Comparison of ENCODE assay signal across 2 cellular contexts in genomic region chr6:157386454-157386853, GRCh38.
TF ChIP-seq lines count a peak whose summit lies in the region.

No MANE protein-coding gene starts in this region.

TF ChIP-seq in K562, 482 proteins besides CTCF, POLR2A, EP300 and RAD21 (continued from another document):
- TF ChIP-seq PKNOX1 (IDR thresholded peaks at IDR 0.05) (peak; percentile 43; the same call in 1 of the 2 replicates), ZNF644 (tag; IDR thresholded peaks at IDR 0.05; ENCODE audit: low read depth) (no peak), KLF13 (tag; IDR thresholded peaks at IDR 0.05; ENCODE audit: borderline replicate concordance, low read depth) (no peak), ATF3 (IDR thresholded peaks at IDR 0.05) (peak; percentile 61), ATF3 (CRISPR knock-in tag; conservative IDR thresholded peaks at IDR 0.05) (no peak), KAT7 (CRISPR knock-in tag; IDR thresholded peaks at IDR 0.05; ENCODE audit: borderline replicate concordance) (no peak), MECOM (CRISPR knock-in tag; IDR thresholded peaks at IDR 0.05) (no peak), GATA2 (CRISPR knock-in tag; IDR thresholded peaks at IDR 0.05) (peak; percentile 74), MEIS2 (IDR thresholded peaks at IDR 0.05; ENCODE audit: partially characterized antibody) (peak; percentile 55), CEBPG (CRISPR knock-in tag; IDR thresholded peaks at IDR 0.05) (peak; percentile 45), CEBPG (tag; conservative IDR thresholded peaks at IDR 0.05 in 1 of 2, IDR thresholded peaks at IDR 0.05 in 1 of 2) (peak in 1 of 2 experiments; percentile 47; a peak in 1 of 4 replicates), SMAD2 (IDR thresholded peaks at IDR 0.05; ENCODE audit: low read depth, low read length) (no peak), RCOR1 (IDR thresholded peaks at IDR 0.05; ENCODE audit: borderline replicate concordance in 1 of 2, low read depth in 2 of 2, low read length in 2 of 2) (0 out of 4 replicates have a peak, but pooled peaks of 1 of the 2 experiments have one; percentile 28), ETS2 (tag; IDR thresholded peaks at IDR 0.05; ENCODE audit: borderline replicate concordance, poor library complexity, severe bottlenecking) (no peak), ATF7 (IDR thresholded peaks at IDR 0.05) (peak; percentile 64; the same call in 1 of the 2 replicates), TCF7L2 (IDR thresholded peaks at IDR 0.05; ENCODE audit: low read depth, low read length) (no peak)
TF ChIP-seq in K562: peak in this region for 8.

TF ChIP-seq in neural cell, 6 proteins besides CTCF, POLR2A, EP300 and RAD21:
- TF ChIP-seq REST (IDR thresholded peaks at IDR 0.05; ENCODE audit: borderline replicate concordance) (no peak), SMC3 (conservative IDR thresholded peaks at IDR 0.05; ENCODE audit: poor library complexity) (peak; percentile 30), POLR2AphosphoS5 (IDR thresholded peaks at IDR 0.05) (peak; percentile 49), TAF1 (IDR thresholded peaks at IDR 0.05; ENCODE audit: low read depth) (no peak)
